ENCODE assay signal across 6 cellular contexts in genomic region chr6:53451165-53451564, GRCh38.
"Had no signal": no experiment of that assay in that cellular context is flagged by ENCODE, and none has a peak within 500 bp of the region (broad histone marks: within the 10 kb centered on the region; RNA-seq: fewer than 3 reads in every experiment).

No MANE protein-coding gene starts in this region.

- FAIRE-seq: G401.6, GM12891, GM12892, GM18507 had no signal

- DNase-seq: GDM1, GF-D8 had no signal
